20 cellular contexts compared by ENCODE assay signal in genomic region chr13:111122631-111123030, GRCh38. TPM values are rescaled to one million over a fixed set of nuclear protein-coding genes. Genes with fewer than 3 reads are reported as not detected.
DNase-seq lines count a peak whose midpoint lies in the region; ATAC-seq and TF ChIP-seq lines count a peak whose summit lies in the region.
"Had no signal": no experiment of that assay in that cellular context is flagged by ENCODE, and none has a peak within 500 bp of the region (broad histone marks: within the 10 kb centered on the region; RNA-seq: fewer than 3 reads in every experiment).

No MANE protein-coding gene starts in this region.

- H3K4me1 Mint-ChIP-seq in endothelial cell (ENCODE audit: unreplicated experiment) (peaks cover 70% of the 10 kb centered on the region), nephron (peaks cover 73% of the 10 kb centered on the region)
- H3K4me1 Mint-ChIP-seq: CD8-positive, alpha-beta memory T cell had no signal

- no peak overlapping the region for H2AFZ ChIP-seq in trophoblast cell (ENCODE audit: insufficient read depth, low read length, poor library complexity)
- H2AFZ ChIP-seq: GM23338 had no signal

- H3K27ac Mint-ChIP-seq in endothelial cell (ENCODE audit: unreplicated experiment) (peak overlapping the region; percentile 72), nephron (peak overlapping the region; percentile 87 to 98 (median 91))
- H3K27ac Mint-ChIP-seq: CD4-positive, CD25-positive, alpha-beta regulatory T cell; CD8-positive, alpha-beta memory T cell; GM23338 had no signal

- H3K27me3 ChIP-seq in trophoblast cell (ENCODE audit: insufficient read depth, low read length): no peaks in the 10 kb centered on the region

- H3K36me3 ChIP-seq in trophoblast cell (ENCODE audit: control insufficient read depth in 1 of 2, insufficient read depth in 2 of 2, low read length in 2 of 2): no peaks in the 10 kb centered on the region
- H3K36me3 ChIP-seq: BE2C had no signal

- no peak overlapping the region for H4K12ac ChIP-seq in trophoblast cell (ENCODE audit: low read depth, low read length)

- H3K36me3 Mint-ChIP-seq in endothelial cell (ENCODE audit: low read depth, unreplicated experiment) (peaks cover 4% of the 10 kb centered on the region), nephron (ENCODE audit: low read depth) (no peaks in the 10 kb centered on the region)
- H3K36me3 Mint-ChIP-seq: CD4-positive, CD25-positive, alpha-beta regulatory T cell had no signal

- H3K9me3 ChIP-seq in trophoblast cell (ENCODE audit: insufficient read depth, low read depth, low read length): peaks cover 2% of the 10 kb centered on the region
- H3K9me3 ChIP-seq: BE2C had no signal

- H3K4ac ChIP-seq in trophoblast cell (ENCODE audit: low read depth, low read length): no peak overlapping the region

- H3K4me3 Mint-ChIP-seq in endothelial cell (ENCODE audit: unreplicated experiment): no peak overlapping the region
- peak overlapping the region in 1 of 3 experiments; percentile 71 for H3K4me3 Mint-ChIP-seq in nephron
- H3K4me3 Mint-ChIP-seq: CD4-positive, CD25-positive, alpha-beta regulatory T cell; GM23338 had no signal

- no peak overlapping the region for H3K4me3 ChIP-seq in trophoblast cell (ENCODE audit: low read depth, low read length)
- H3K4me3 ChIP-seq: GM12878, GM23338 had no signal

- H4K91ac ChIP-seq in trophoblast cell (ENCODE audit: low read depth, low read length): no peak overlapping the region

- no peak for ATAC-seq in HG03342 (IDR thresholded peaks at IDR 0.05; ENCODE audit: unreplicated experiment)
- ATAC-seq in GM19351 (IDR thresholded peaks at IDR 0.05; ENCODE audit: unreplicated experiment): no peak
- ATAC-seq: GM12878 had no signal

- H3K27me3 Mint-ChIP-seq in endothelial cell (ENCODE audit: unreplicated experiment) (peaks cover 3% of the 10 kb centered on the region), nephron (ENCODE audit: low read depth) (peaks cover 19% of the 10 kb centered on the region)

- no peak overlapping the region for H3K18ac ChIP-seq in trophoblast cell (ENCODE audit: low read length)

- no CpG with 5 or more reads among the region's 9 CpGs for WGBS in trophoblast cell (ENCODE audit: extremely low coverage, insufficient coverage, insufficient read length)

- no peak overlapping the region for H2BK5ac ChIP-seq in trophoblast cell (ENCODE audit: low read depth, low read length, poor library complexity)

- H3K4me2 ChIP-seq in trophoblast cell (ENCODE audit: low read length): no peak overlapping the region
- H3K4me2 ChIP-seq: GM23338 had no signal

- no peak overlapping the region for H3K9ac ChIP-seq in trophoblast cell (ENCODE audit: low read length)

- no peak overlapping the region for H3K23ac ChIP-seq in trophoblast cell (ENCODE audit: low read length)

- DNase-seq in endothelial cell (ENCODE audit: low spot score): no peak
- peak; percentile 98 to 99 for DNase-seq in trophoblast cell
- DNase-seq in pons (ENCODE audit: low spot score): no peak
- DNase-seq in activated CD8-positive, alpha-beta memory T cell treated with anti-CD3 and anti-CD28 coated beads, Interleukin-2, amount 50 U/mL, for 48 hours: no peak
- DNase-seq: ACHN; BE2C; C1 segment of cervical spinal cord; CD4-positive, CD25-positive, alpha-beta regulatory T cell; CD8-positive, alpha-beta memory T cell; COR-L47; DMS 273 treated with DMSO at 0.1 percent for 48 hours; DND-41; EL; HCEC 1CT had no signal

- no peak overlapping the region for H2BK12ac ChIP-seq in trophoblast cell (ENCODE audit: low read length)

- no peak for TF ChIP-seq CTCF in endothelial cell (IDR thresholded peaks at IDR 0.05; ENCODE audit: unreplicated experiment)
- no peak for TF ChIP-seq CTCF in nephron (IDR thresholded peaks at IDR 0.05; ENCODE audit: unreplicated experiment in 3 of 3)

- H3K79me1 ChIP-seq in trophoblast cell (ENCODE audit: low read length): no peaks in the 10 kb centered on the region

- H3K27ac ChIP-seq in trophoblast cell (ENCODE audit: low read depth, low read length): no peak overlapping the region
- H3K27ac ChIP-seq: HL-60 had no signal

- no peak overlapping the region for H3K14ac ChIP-seq in trophoblast cell (ENCODE audit: low read length)

- H3K4me1 ChIP-seq in trophoblast cell (ENCODE audit: control insufficient read depth in 1 of 2, insufficient read depth in 2 of 2, low read length in 2 of 2): no peaks in the 10 kb centered on the region
- H3K4me1 ChIP-seq: BE2C had no signal

- H2BK120ac ChIP-seq in trophoblast cell (ENCODE audit: insufficient read depth, low read length, poor library complexity): no peak overlapping the region

- H3K9me3 Mint-ChIP-seq in endothelial cell (ENCODE audit: unreplicated experiment) (no peaks in the 10 kb centered on the region), nephron (no peaks in the 10 kb centered on the region)
- H3K9me3 Mint-ChIP-seq: CD8-positive, alpha-beta memory T cell; GM23338 had no signal

- no peak overlapping the region for H2AK5ac ChIP-seq in trophoblast cell (ENCODE audit: low read length)

- no peaks in the 10 kb centered on the region for H3K79me2 ChIP-seq in trophoblast cell (ENCODE audit: control insufficient read depth, insufficient read depth, low read length, poor library complexity)

- no peak overlapping the region for H4K8ac ChIP-seq in trophoblast cell (ENCODE audit: low read depth, low read length)

RNA-seq across cellular contexts. Expression of gene ARHGEF7, which starts 7.5 kb away (rescaled TPM):
- 270 TPM for total RNA-seq in endothelial cell (ENCODE audit: unreplicated experiment)
- polyA plus RNA-seq in trophoblast cell (2013): 34.5 and 34.7 TPM in 2 replicates

Comparison
In these comparisons a context has a peak if more than half of its experiments do, and no peak if none do; other contexts are left out.
1. DNase-seq: peak in trophoblast cell (2 of 2); none in endothelial cell (single experiment), pons (single experiment) and activated CD8-positive, alpha-beta memory T cell treated with anti-CD3 and anti-CD28 coated beads, Interleukin-2, amount 50 U/mL, for 48 hours (single experiment).